ENCODE assay signal across 2 cellular contexts in the genomic region with DNA sequence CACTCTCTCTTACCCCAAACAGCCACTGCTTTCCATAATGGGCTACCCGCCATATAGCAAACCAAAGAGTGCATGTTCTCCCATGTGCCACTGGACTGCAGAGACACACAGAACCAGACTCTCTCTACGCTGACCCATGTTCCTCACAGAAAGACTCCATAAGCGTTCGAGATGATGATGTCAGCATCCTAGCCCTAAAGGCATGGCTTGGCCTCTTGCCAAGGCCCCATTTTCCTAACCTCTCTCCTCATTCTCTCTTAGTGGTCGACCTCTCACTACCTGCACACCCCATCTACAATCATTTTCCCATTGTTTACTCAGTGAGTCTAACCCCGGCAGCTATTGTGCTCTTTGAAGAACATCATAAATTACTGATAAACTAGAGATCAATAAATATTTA.
TF ChIP-seq lines count a peak whose summit lies in the region.

No MANE protein-coding gene starts in this region.

TF ChIP-seq in SK-N-SH, 30 proteins besides CTCF, POLR2A, EP300 and RAD21 (continued from another document):
- TF ChIP-seq TCF12 (IDR thresholded peaks at IDR 0.05) (no peak), GATA2 (CRISPR knock-in tag; IDR thresholded peaks at IDR 0.05) (no peak), NRF1 (IDR thresholded peaks at IDR 0.05; ENCODE audit: low read depth, low read length) (no peak), SIN3A (IDR thresholded peaks at IDR 0.05; ENCODE audit: borderline replicate concordance, low read depth, low read length) (no peak), RCOR1 (IDR thresholded peaks at IDR 0.05; ENCODE audit: low read length) (no peak), TAF1 (IDR thresholded peaks at IDR 0.05; ENCODE audit: borderline replicate concordance, low read depth, low read length) (no peak), REST (IDR thresholded peaks at IDR 0.05; ENCODE audit: low read depth, low read length) (no peak), FOSL2 (IDR thresholded peaks at IDR 0.05; ENCODE audit: borderline replicate concordance, low read depth) (no peak), TEAD4 (IDR thresholded peaks at IDR 0.05; ENCODE audit: borderline replicate concordance, insufficient read depth) (no peak)
- TF ChIP-seq, protein P1, sequence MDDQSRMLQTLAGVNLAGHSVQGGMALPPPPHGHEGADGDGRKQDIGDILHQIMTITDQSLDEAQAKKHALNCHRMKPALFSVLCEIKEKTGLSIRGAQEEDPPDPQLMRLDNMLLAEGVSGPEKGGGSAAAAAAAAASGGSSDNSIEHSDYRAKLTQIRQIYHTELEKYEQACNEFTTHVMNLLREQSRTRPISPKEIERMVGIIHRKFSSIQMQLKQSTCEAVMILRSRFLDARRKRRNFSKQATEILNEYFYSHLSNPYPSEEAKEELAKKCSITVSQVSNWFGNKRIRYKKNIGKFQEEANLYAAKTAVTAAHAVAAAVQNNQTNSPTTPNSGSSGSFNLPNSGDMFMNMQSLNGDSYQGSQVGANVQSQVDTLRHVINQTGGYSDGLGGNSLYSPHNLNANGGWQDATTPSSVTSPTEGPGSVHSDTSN (IDR thresholded peaks at IDR 0.05): no peak
- TF ChIP-seq, protein P2, sequence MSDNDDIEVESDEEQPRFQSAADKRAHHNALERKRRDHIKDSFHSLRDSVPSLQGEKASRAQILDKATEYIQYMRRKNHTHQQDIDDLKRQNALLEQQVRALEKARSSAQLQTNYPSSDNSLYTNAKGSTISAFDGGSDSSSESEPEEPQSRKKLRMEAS (IDR thresholded peaks at IDR 0.05; ENCODE audit: low read depth): no peak
TF ChIP-seq in SK-N-SH: peak in this region for 0.

TF ChIP-seq in SK-N-SH treated with all-trans-retinoic acid at 6 μM for 48 hours, 23 proteins besides CTCF, POLR2A, EP300 and RAD21 (continued from another document):
- TF ChIP-seq POU6F1 (CRISPR knock-in tag; IDR thresholded peaks at IDR 0.05; ENCODE audit: borderline replicate concordance, low read depth) (no peak), BACH2 (CRISPR knock-in tag; IDR thresholded peaks at IDR 0.05; ENCODE audit: borderline replicate concordance) (no peak), GLIS3 (CRISPR knock-in tag; IDR thresholded peaks at IDR 0.05) (no peak), OSR1 (CRISPR knock-in tag; IDR thresholded peaks at IDR 0.05) (no peak), TCF4 (CRISPR knock-in tag; IDR thresholded peaks at IDR 0.05; ENCODE audit: borderline replicate concordance) (no peak), ZC3H10 (CRISPR knock-in tag; IDR thresholded peaks at IDR 0.05) (no peak), CSDC2 (CRISPR knock-in tag; IDR thresholded peaks at IDR 0.05) (no peak), SNAI2 (CRISPR knock-in tag; IDR thresholded peaks at IDR 0.05) (no peak), ZNF70 (CRISPR knock-in tag; IDR thresholded peaks at IDR 0.05) (no peak), ARNTL (CRISPR knock-in tag; IDR thresholded peaks at IDR 0.05; ENCODE audit: borderline replicate concordance, low read depth) (no peak), RARB (CRISPR knock-in tag; IDR thresholded peaks at IDR 0.05) (no peak), PPARA (CRISPR knock-in tag; IDR thresholded peaks at IDR 0.05; ENCODE audit: borderline replicate concordance) (no peak), ZNF8 (CRISPR knock-in tag; IDR thresholded peaks at IDR 0.05) (no peak), ZNF565 (CRISPR knock-in tag; conservative IDR thresholded peaks at IDR 0.05; ENCODE audit: low read depth) (no peak)
- TF ChIP-seq, protein P3, sequence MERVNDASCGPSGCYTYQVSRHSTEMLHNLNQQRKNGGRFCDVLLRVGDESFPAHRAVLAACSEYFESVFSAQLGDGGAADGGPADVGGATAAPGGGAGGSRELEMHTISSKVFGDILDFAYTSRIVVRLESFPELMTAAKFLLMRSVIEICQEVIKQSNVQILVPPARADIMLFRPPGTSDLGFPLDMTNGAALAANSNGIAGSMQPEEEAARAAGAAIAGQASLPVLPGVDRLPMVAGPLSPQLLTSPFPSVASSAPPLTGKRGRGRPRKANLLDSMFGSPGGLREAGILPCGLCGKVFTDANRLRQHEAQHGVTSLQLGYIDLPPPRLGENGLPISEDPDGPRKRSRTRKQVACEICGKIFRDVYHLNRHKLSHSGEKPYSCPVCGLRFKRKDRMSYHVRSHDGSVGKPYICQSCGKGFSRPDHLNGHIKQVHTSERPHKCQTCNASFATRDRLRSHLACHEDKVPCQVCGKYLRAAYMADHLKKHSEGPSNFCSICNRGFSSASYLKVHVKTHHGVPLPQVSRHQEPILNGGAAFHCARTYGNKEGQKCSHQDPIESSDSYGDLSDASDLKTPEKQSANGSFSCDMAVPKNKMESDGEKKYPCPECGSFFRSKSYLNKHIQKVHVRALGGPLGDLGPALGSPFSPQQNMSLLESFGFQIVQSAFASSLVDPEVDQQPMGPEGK (CRISPR knock-in tag; IDR thresholded peaks at IDR 0.05; ENCODE audit: borderline replicate concordance): no peak
- TF ChIP-seq, protein P4, sequence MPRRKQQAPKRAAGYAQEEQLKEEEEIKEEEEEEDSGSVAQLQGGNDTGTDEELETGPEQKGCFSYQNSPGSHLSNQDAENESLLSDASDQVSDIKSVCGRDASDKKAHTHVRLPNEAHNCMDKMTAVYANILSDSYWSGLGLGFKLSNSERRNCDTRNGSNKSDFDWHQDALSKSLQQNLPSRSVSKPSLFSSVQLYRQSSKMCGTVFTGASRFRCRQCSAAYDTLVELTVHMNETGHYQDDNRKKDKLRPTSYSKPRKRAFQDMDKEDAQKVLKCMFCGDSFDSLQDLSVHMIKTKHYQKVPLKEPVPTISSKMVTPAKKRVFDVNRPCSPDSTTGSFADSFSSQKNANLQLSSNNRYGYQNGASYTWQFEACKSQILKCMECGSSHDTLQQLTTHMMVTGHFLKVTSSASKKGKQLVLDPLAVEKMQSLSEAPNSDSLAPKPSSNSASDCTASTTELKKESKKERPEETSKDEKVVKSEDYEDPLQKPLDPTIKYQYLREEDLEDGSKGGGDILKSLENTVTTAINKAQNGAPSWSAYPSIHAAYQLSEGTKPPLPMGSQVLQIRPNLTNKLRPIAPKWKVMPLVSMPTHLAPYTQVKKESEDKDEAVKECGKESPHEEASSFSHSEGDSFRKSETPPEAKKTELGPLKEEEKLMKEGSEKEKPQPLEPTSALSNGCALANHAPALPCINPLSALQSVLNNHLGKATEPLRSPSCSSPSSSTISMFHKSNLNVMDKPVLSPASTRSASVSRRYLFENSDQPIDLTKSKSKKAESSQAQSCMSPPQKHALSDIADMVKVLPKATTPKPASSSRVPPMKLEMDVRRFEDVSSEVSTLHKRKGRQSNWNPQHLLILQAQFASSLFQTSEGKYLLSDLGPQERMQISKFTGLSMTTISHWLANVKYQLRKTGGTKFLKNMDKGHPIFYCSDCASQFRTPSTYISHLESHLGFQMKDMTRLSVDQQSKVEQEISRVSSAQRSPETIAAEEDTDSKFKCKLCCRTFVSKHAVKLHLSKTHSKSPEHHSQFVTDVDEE (CRISPR knock-in tag; IDR thresholded peaks at IDR 0.05): no peak
- TF ChIP-seq, protein P5, sequence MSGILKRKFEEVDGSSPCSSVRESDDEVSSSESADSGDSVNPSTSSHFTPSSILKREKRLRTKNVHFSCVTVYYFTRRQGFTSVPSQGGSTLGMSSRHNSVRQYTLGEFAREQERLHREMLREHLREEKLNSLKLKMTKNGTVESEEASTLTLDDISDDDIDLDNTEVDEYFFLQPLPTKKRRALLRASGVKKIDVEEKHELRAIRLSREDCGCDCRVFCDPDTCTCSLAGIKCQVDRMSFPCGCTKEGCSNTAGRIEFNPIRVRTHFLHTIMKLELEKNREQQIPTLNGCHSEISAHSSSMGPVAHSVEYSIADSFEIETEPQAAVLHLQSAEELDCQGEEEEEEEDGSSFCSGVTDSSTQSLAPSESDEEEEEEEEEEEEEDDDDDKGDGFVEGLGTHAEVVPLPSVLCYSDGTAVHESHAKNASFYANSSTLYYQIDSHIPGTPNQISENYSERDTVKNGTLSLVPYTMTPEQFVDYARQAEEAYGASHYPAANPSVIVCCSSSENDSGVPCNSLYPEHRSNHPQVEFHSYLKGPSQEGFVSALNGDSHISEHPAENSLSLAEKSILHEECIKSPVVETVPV (CRISPR knock-in tag; IDR thresholded peaks at IDR 0.05): no peak
- TF ChIP-seq, protein P6, sequence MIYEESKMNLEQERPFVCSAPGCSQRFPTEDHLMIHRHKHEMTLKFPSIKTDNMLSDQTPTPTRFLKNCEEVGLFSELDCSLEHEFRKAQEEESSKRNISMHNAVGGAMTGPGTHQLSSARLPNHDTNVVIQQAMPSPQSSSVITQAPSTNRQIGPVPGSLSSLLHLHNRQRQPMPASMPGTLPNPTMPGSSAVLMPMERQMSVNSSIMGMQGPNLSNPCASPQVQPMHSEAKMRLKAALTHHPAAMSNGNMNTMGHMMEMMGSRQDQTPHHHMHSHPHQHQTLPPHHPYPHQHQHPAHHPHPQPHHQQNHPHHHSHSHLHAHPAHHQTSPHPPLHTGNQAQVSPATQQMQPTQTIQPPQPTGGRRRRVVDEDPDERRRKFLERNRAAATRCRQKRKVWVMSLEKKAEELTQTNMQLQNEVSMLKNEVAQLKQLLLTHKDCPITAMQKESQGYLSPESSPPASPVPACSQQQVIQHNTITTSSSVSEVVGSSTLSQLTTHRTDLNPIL (CRISPR knock-in tag; IDR thresholded peaks at IDR 0.05; ENCODE audit: low read depth): no peak
TF ChIP-seq in SK-N-SH treated with all-trans-retinoic acid at 6 μM for 48 hours: peak in this region for 0.
